In genomic region chr9:9631302-9631701, GRCh38 we compare ENCODE assay signal across 15 cellular contexts.
DNase-seq lines count a peak whose midpoint lies in the region; ATAC-seq, FAIRE-seq and TF ChIP-seq lines count a peak whose summit lies in the region.
"Had no signal": no experiment of that assay in that cellular context is flagged by ENCODE, and none has a peak within 500 bp of the region (broad histone marks: within the 10 kb centered on the region; RNA-seq: fewer than 3 reads in every experiment).

No MANE protein-coding gene starts in this region.

- no peak for TF ChIP-seq POLR2A in Peyer's patch (IDR thresholded peaks at IDR 0.05)

- BruUV-seq in mammary epithelial cell (replicated peaks; lab: Mats Ljungman, UMichigan) = no TSS peak

- H3K27ac ChIP-seq in Peyer's patch = no peak overlapping the region
- no peak overlapping the region for H3K27ac ChIP-seq in mammary epithelial cell (ENCODE audit: insufficient read depth, low read depth, low read length)

- in situ Hi-C loops in mammary epithelial cell (cut with MboI; ENCODE audit: low sequenced_read_pairs in 2 of 2) = no loop called here

- H4K20me1 ChIP-seq in mammary epithelial cell (ENCODE audit: insufficient read depth, low read length) = no peaks in the 10 kb centered on the region

- ATAC-seq in GM18861 (IDR thresholded peaks at IDR 0.05; ENCODE audit: unreplicated experiment) (peak; percentile 93), GM21717 (IDR thresholded peaks at IDR 0.05; ENCODE audit: unreplicated experiment) (peak; percentile 61), HG03066 (IDR thresholded peaks at IDR 0.05; ENCODE audit: low read depth, unreplicated experiment) (peak; percentile 74)
- no peak for ATAC-seq in stimulated activated effector memory CD8-positive, alpha-beta T cell treated with anti-CD3 and anti-CD28 coated beads, Interleukin-12 subunit alpha, Interleukin-12 subunit beta, amount 100 ng/mL, for 72 hours

- dilution Hi-C loops in mammary epithelial cell (cut with HindIII; ENCODE audit: low sequenced_read_pairs) = no loop called here

- peak; percentile 55 for DNase-seq in astrocyte of the hippocampus (ENCODE audit: low read depth, low spot score)
- DNase-seq in GM19239 (ENCODE audit: insufficient read length, low spot score) = no peak
- no peak for DNase-seq in Peyer's patch
- no peak for DNase-seq in stimulated activated effector memory CD8-positive, alpha-beta T cell treated with anti-CD3 and anti-CD28 coated beads, Interleukin-12 subunit alpha, Interleukin-12 subunit beta, amount 100 ng/mL, for 72 hours (ENCODE audit: low spot score in 2 of 2)
- DNase-seq in mammary epithelial cell = no peak
- DNase-seq: activated CD4-positive, alpha-beta T cell treated with anti-CD3 and anti-CD28 coated beads for 4 hours; aorta; DND-41; kidney; OCI-M1; stimulated activated CD4-positive, alpha-beta T cell treated with anti-CD3 and anti-CD28 coated beads, Interleukin-2, amount 100 ng/mL, for 48 hours; stimulated activated naive CD4-positive, alpha-beta T cell treated with Interleukin-2 at 50 U/mL for 16 hours had no signal

- H3K4me3 ChIP-seq in Peyer's patch = no peak overlapping the region
- no peak overlapping the region for H3K4me3 ChIP-seq in mammary epithelial cell (replicated peaks in 1 of 3; ENCODE audit: insufficient read depth in 1 of 3, low read depth in 2 of 3, low read length in 3 of 3)

- intact Hi-C loops in mammary epithelial cell (cut with micrococcal nuclease) = no loop called here

- no peak overlapping the region for H3K27ac Mint-ChIP-seq in stimulated activated effector memory CD8-positive, alpha-beta T cell treated with anti-CD3 and anti-CD28 coated beads, Interleukin-12 subunit alpha, Interleukin-12 subunit beta, amount 100 ng/mL, for 72 hours

- H2AFZ ChIP-seq in mammary epithelial cell (ENCODE audit: low read depth, low read length) = no peak overlapping the region

- H3K4me3 Mint-ChIP-seq in stimulated activated effector memory CD8-positive, alpha-beta T cell treated with anti-CD3 and anti-CD28 coated beads, Interleukin-12 subunit alpha, Interleukin-12 subunit beta, amount 100 ng/mL, for 72 hours = no peak overlapping the region

- no peaks in the 10 kb centered on the region for H3K4me1 Mint-ChIP-seq in stimulated activated effector memory CD8-positive, alpha-beta T cell treated with anti-CD3 and anti-CD28 coated beads, Interleukin-12 subunit alpha, Interleukin-12 subunit beta, amount 100 ng/mL, for 72 hours

- TF ChIP-seq CTCF in Peyer's patch (IDR thresholded peaks at IDR 0.05) (no peak), mammary epithelial cell (conservative IDR thresholded peaks at IDR 0.05 in 1 of 2, IDR thresholded peaks at IDR 0.05 in 1 of 2; ENCODE audit: extremely low read depth in 1 of 2, insufficient read depth in 1 of 2, low read depth in 1 of 2, low read length in 2 of 2) (no peak)

- H3K36me3 ChIP-seq in Peyer's patch (no peaks in the 10 kb centered on the region), mammary epithelial cell (ENCODE audit: insufficient read depth, low read length) (no peaks in the 10 kb centered on the region)

- no peaks in the 10 kb centered on the region for H3K36me3 Mint-ChIP-seq in stimulated activated effector memory CD8-positive, alpha-beta T cell treated with anti-CD3 and anti-CD28 coated beads, Interleukin-12 subunit alpha, Interleukin-12 subunit beta, amount 100 ng/mL, for 72 hours

- CTCF ChIA-PET in mammary epithelial cell (lab: Charles Lee; ENCODE audit: low non-redundant PET) = no interaction called here

- no peaks in the 10 kb centered on the region for H3K79me2 ChIP-seq in mammary epithelial cell (ENCODE audit: insufficient read depth, low read length)

- peaks cover 16% of the 10 kb centered on the region for H3K9me3 Mint-ChIP-seq in stimulated activated effector memory CD8-positive, alpha-beta T cell treated with anti-CD3 and anti-CD28 coated beads, Interleukin-12 subunit alpha, Interleukin-12 subunit beta, amount 100 ng/mL, for 72 hours

- no peak overlapping the region for H3K9ac ChIP-seq in mammary epithelial cell (ENCODE audit: insufficient read depth, low read length)

- H3K27me3 ChIP-seq in Peyer's patch (no peaks in the 10 kb centered on the region), mammary epithelial cell (ENCODE audit: insufficient read depth, low read length) (no peaks in the 10 kb centered on the region)

- H3K9me3 ChIP-seq in Peyer's patch (no peaks in the 10 kb centered on the region), mammary epithelial cell (replicated peaks; ENCODE audit: insufficient read depth, low read length) (no peaks in the 10 kb centered on the region)

- H3K4me1 ChIP-seq in Peyer's patch (no peaks in the 10 kb centered on the region), mammary epithelial cell (ENCODE audit: insufficient read depth, low read length) (no peaks in the 10 kb centered on the region)

- WGBS in mammary epithelial cell (ENCODE audit: low coverage, missing lambda C conversion rate) = 54% methylated on average over 2 of the region's 2 CpGs

- no peak for FAIRE-seq in GM19239 (lab: Jason Lieb, UNC)

- no peak overlapping the region for H3K4me2 ChIP-seq in mammary epithelial cell (ENCODE audit: insufficient read depth, low read depth, low read length)
